1 cellular context compared by ENCODE assay signal in the genomic region with DNA sequence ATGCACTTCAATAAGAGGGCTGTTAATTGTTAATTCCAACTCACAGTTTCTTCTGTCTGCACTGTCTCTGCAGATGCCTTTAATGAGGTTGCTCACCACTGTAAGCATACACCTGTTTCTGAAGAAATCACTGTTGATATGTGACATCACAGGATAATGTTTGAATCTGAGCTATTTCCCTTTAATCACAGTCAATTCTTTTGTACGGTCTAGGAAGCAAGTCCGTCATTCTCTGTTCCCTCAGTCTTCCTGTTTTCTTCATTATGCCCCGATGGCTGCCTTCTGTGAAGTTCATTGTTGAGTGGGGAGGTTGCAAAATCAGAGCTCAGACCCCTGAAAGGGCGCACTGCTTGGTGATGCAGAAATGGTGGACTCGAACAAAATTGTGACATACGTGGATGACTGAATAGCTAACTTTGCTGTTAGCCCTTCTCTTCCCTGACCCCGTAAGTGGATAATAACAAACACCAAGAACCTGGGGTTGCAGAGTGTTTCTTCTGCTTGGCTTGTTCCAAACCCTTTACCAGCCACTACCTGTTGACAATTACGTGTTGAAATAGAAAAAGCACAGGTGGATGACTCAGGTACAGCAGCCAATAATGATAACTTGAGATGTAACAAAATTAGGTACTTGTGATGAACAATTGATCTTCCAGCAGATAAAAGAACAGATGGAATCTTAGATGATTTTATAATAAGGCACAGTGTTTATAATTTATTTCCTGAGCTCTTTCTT.
TF ChIP-seq lines count a peak whose summit lies in the region.

No MANE protein-coding gene starts in this region.

TF ChIP-seq in HepG2, 621 proteins besides CTCF, POLR2A, EP300 and RAD21 (continued from another document):
- TF ChIP-seq, protein P1, sequence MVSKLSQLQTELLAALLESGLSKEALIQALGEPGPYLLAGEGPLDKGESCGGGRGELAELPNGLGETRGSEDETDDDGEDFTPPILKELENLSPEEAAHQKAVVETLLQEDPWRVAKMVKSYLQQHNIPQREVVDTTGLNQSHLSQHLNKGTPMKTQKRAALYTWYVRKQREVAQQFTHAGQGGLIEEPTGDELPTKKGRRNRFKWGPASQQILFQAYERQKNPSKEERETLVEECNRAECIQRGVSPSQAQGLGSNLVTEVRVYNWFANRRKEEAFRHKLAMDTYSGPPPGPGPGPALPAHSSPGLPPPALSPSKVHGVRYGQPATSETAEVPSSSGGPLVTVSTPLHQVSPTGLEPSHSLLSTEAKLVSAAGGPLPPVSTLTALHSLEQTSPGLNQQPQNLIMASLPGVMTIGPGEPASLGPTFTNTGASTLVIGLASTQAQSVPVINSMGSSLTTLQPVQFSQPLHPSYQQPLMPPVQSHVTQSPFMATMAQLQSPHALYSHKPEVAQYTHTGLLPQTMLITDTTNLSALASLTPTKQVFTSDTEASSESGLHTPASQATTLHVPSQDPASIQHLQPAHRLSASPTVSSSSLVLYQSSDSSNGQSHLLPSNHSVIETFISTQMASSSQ (IDR thresholded peaks at IDR 0.05; ENCODE audit: low read depth), result no peak
- TF ChIP-seq, protein P1 (CRISPR knock-in tag; IDR thresholded peaks at IDR 0.05; ENCODE audit: borderline replicate concordance), result no peak
- TF ChIP-seq, protein P2, sequence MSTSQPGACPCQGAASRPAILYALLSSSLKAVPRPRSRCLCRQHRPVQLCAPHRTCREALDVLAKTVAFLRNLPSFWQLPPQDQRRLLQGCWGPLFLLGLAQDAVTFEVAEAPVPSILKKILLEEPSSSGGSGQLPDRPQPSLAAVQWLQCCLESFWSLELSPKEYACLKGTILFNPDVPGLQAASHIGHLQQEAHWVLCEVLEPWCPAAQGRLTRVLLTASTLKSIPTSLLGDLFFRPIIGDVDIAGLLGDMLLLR (CRISPR knock-in tag; IDR thresholded peaks at IDR 0.05), result no peak
- no peak for TF ChIP-seq ATF5 (CRISPR knock-in tag; IDR thresholded peaks at IDR 0.05; ENCODE audit: low read depth)
- TF ChIP-seq ZNF280D (CRISPR knock-in tag; IDR thresholded peaks at IDR 0.05), result no peak
- no peak for TF ChIP-seq REST (IDR thresholded peaks at IDR 0.05; ENCODE audit: borderline replicate concordance in 1 of 2, low read depth in 1 of 2, low read length in 2 of 2)
- TF ChIP-seq DBP (CRISPR knock-in tag; IDR thresholded peaks at IDR 0.05; ENCODE audit: not compliant biosample characterization), result no peak
- TF ChIP-seq HNRNPH1 (optimal IDR thresholded peaks at IDR 0.05; ENCODE audit: low read depth, low read length), result no peak
- no peak for TF ChIP-seq TBL1XR1 (IDR thresholded peaks at IDR 0.05; ENCODE audit: borderline replicate concordance, low read length, partially characterized antibody)
- TF ChIP-seq ZNF597 (CRISPR knock-in tag; IDR thresholded peaks at IDR 0.05), result no peak
TF ChIP-seq in HepG2: peak in this region for 0.
